In the genomic region with DNA sequence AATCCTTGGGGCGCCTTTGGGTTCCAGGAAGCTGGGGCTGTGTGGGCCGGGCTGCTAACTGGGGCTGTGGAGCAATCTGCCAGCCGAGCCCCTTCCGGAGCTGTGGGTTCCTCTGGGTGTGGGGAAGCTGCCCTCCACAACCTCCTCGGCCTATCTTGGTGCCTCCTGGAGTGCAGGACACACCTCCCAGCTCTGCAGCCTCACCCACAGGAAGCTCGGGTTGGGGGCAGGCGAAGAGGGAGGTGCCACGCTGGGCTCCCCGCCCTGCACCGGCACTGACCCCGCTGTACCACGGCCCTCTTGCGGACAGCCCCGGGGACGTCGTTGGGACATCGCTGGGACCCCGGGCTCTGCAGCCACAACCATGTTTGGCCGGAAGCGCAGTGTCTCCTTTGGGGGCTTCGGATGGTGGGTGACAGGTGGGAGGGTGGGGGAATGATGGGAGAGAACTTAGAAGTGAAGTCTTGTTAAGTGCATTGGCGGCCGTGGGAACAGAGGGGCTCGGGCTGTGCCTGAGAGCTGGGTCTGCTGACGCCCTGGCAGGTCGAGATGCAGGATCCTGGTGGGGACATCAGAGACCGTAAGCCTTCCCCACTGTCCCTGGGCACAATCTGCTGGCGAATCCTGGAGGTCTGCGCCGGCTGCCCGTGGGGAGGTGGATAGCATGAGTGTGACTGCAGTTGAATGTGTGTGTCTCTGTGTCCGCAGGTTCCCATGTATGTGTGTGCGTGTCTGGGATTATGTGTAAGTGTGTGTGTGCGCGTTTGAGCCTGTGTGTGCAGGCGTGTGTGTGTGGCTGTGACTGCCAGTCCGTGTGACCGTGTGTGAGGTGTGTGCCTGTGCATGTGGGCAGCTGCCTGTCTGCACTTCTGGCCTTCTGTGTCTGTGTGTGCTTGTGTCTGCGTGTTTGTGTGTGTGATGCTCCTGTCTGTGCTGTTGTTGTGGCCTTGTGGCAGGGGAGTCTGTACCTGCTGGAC, we compare ENCODE assay signal across 9 cellular contexts. TPM values are rescaled to one million over a fixed set of nuclear protein-coding genes. Genes with fewer than 3 reads are reported as not detected.
DNase-seq lines count a peak whose midpoint lies in the region; ATAC-seq and TF ChIP-seq lines count a peak whose summit lies in the region.
"Had no signal": no experiment of that assay in that cellular context is flagged by ENCODE, and none has a peak within 500 bp of the region (broad histone marks: within the 10 kb centered on the region; RNA-seq: fewer than 3 reads in every experiment).

Gene RAP1GAP2 (plus strand): TSS at position 275 of the 977 bp plus-strand sequence. CDS start 90 bp downstream, at position 365.

- H3K27me3 ChIP-seq in BLaER1 (no peaks in the 10 kb centered on the region), right lobe of liver (no peaks in the 10 kb centered on the region)

- H3K9ac ChIP-seq in BLaER1, result peak within 1 kb of the TSS; percentile 71
- H3K9ac ChIP-seq: parathyroid adenoma had no signal

- ATAC-seq in right lobe of liver (peak; percentile 69 to 76 (median 72)), GM19397 (IDR thresholded peaks at IDR 0.05; ENCODE audit: unreplicated experiment) (no peak), HG02623 (IDR thresholded peaks at IDR 0.05; ENCODE audit: unreplicated experiment) (no peak), HG02588 (IDR thresholded peaks at IDR 0.05; ENCODE audit: unreplicated experiment) (no peak)

- H3K4me2 ChIP-seq in BLaER1, result peak within 1 kb of the TSS; percentile 99

- H3K27ac ChIP-seq in BLaER1, result peak within 1 kb of the TSS; percentile 69
- no peak within 1 kb of the TSS for H3K27ac ChIP-seq in right lobe of liver
- H3K27ac ChIP-seq: parathyroid adenoma had no signal

- DNase-seq in RPMI8226, result peak; percentile 87
- DNase-seq in activated gamma-delta T cell treated with anti-CD3 and anti-CD28 coated beads, Interleukin-2, amount 50 U/mL, for 16 hours (ENCODE audit: low read depth), result peak; percentile 51
- peak; percentile 69 to 85 (median 70) for DNase-seq in right lobe of liver
- DNase-seq in stimulated activated CD8-positive, alpha-beta memory T cell treated with anti-CD3 and anti-CD28 coated beads, Interleukin-2, amount 100 ng/mL, for 48 hours (ENCODE audit: low read depth in 2 of 2), result peak; percentile 32 to 49

- peaks cover 15% of the 10 kb centered on the region; the same call in 1 of the 2 replicates for H4K20me1 ChIP-seq in BLaER1

- TF ChIP-seq POLR2A in right lobe of liver (IDR thresholded peaks at IDR 0.05), result no peak

- H3K36me3 ChIP-seq in BLaER1 (peaks cover 10% of the 10 kb centered on the region), right lobe of liver (no peaks in the 10 kb centered on the region)

- peak within 1 kb of the TSS; percentile 72 for H3K4me3 ChIP-seq in BLaER1
- peak within 1 kb of the TSS in 1 of 3 donors; percentile 21 for H3K4me3 ChIP-seq in right lobe of liver

- H3K9me3 ChIP-seq in BLaER1, result no peaks in the 10 kb centered on the region
- no peaks in the 10 kb centered on the region for H3K9me3 ChIP-seq in right lobe of liver

- TF ChIP-seq CTCF in right lobe of liver (IDR thresholded peaks at IDR 0.05), result no peak

- intact Hi-C loops in right lobe of liver (cut with DNase I), result no loop called here

- WGBS in right lobe of liver (ENCODE audit: insufficient coverage, low coverage, low lambda C conversion rate, missing lambda C conversion rate), result 55% methylated on average over 8 of the region's 39 CpGs

- H3K4me1 ChIP-seq in BLaER1 (peaks cover 85% of the 10 kb centered on the region), right lobe of liver (no peaks in the 10 kb centered on the region)
- H3K4me1 ChIP-seq: parathyroid adenoma had no signal

RNA-seq across cellular contexts. Expression of gene RAP1GAP2, which starts in this region (rescaled TPM):
- total RNA-seq in right lobe of liver, result 1 to 10 TPM; 1.0 to 3.8 (median 1.8) TPM

Comparison
In these comparisons a context has a peak if more than half of its experiments do, and no peak if none do; other contexts are left out.
1. ATAC-seq: peak in right lobe of liver (4 of 4); none in GM19397 (single experiment), HG02623 (single experiment) and HG02588 (single experiment).
2. Peak in every context shown above with its lines, with median percentiles within 50 percentile points of each other: DNase-seq.